In the genomic region with DNA sequence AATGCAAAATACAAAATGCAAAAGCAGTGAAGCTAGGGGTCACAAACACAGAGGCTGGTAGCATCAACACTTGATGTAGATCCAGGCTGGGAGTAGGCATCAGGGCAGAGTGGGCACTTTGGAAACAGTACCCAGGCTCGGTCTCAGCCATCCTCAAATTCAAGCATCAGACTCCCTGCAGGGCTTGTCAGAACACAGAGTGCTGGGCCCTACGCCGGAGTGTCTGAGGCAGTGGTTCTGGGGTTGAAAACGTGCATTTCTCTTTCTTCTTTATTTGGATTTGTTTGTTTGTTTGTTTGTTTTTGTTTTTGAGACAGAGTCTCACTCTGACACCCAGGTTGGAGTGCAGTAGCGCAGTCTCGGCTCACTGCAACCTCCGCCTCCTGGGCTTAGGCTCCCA, we compare ENCODE assay signal across 3 cellular contexts.
TF ChIP-seq lines count a peak whose summit lies in the region.

No MANE protein-coding gene starts in this region.

TF ChIP-seq in SK-N-SH, 30 proteins besides CTCF, POLR2A, EP300 and RAD21 (continues in another document):
- TF ChIP-seq, protein P1, sequence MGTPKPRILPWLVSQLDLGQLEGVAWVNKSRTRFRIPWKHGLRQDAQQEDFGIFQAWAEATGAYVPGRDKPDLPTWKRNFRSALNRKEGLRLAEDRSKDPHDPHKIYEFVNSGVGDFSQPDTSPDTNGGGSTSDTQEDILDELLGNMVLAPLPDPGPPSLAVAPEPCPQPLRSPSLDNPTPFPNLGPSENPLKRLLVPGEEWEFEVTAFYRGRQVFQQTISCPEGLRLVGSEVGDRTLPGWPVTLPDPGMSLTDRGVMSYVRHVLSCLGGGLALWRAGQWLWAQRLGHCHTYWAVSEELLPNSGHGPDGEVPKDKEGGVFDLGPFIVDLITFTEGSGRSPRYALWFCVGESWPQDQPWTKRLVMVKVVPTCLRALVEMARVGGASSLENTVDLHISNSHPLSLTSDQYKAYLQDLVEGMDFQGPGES (IDR thresholded peaks at IDR 0.05; ENCODE audit: low read depth, low read length), result no peak
- TF ChIP-seq RFX5 (IDR thresholded peaks at IDR 0.05; ENCODE audit: low read length) (no peak), YY1 (IDR thresholded peaks at IDR 0.05; ENCODE audit: low read depth) (no peak), TAF1 (IDR thresholded peaks at IDR 0.05; ENCODE audit: borderline replicate concordance, low read depth, low read length) (no peak), SIN3A (IDR thresholded peaks at IDR 0.05; ENCODE audit: borderline replicate concordance, low read depth, low read length) (no peak), MEF2A (IDR thresholded peaks at IDR 0.05; ENCODE audit: borderline replicate concordance, low read depth) (no peak), MXI1 (IDR thresholded peaks at IDR 0.05; ENCODE audit: low read depth, low read length) (no peak), NFIC (IDR thresholded peaks at IDR 0.05; ENCODE audit: borderline replicate concordance) (no peak)
- TF ChIP-seq, protein P2, sequence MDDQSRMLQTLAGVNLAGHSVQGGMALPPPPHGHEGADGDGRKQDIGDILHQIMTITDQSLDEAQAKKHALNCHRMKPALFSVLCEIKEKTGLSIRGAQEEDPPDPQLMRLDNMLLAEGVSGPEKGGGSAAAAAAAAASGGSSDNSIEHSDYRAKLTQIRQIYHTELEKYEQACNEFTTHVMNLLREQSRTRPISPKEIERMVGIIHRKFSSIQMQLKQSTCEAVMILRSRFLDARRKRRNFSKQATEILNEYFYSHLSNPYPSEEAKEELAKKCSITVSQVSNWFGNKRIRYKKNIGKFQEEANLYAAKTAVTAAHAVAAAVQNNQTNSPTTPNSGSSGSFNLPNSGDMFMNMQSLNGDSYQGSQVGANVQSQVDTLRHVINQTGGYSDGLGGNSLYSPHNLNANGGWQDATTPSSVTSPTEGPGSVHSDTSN (IDR thresholded peaks at IDR 0.05), result no peak
- TF ChIP-seq, protein P3, sequence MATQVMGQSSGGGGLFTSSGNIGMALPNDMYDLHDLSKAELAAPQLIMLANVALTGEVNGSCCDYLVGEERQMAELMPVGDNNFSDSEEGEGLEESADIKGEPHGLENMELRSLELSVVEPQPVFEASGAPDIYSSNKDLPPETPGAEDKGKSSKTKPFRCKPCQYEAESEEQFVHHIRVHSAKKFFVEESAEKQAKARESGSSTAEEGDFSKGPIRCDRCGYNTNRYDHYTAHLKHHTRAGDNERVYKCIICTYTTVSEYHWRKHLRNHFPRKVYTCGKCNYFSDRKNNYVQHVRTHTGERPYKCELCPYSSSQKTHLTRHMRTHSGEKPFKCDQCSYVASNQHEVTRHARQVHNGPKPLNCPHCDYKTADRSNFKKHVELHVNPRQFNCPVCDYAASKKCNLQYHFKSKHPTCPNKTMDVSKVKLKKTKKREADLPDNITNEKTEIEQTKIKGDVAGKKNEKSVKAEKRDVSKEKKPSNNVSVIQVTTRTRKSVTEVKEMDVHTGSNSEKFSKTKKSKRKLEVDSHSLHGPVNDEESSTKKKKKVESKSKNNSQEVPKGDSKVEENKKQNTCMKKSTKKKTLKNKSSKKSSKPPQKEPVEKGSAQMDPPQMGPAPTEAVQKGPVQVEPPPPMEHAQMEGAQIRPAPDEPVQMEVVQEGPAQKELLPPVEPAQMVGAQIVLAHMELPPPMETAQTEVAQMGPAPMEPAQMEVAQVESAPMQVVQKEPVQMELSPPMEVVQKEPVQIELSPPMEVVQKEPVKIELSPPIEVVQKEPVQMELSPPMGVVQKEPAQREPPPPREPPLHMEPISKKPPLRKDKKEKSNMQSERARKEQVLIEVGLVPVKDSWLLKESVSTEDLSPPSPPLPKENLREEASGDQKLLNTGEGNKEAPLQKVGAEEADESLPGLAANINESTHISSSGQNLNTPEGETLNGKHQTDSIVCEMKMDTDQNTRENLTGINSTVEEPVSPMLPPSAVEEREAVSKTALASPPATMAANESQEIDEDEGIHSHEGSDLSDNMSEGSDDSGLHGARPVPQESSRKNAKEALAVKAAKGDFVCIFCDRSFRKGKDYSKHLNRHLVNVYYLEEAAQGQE (IDR thresholded peaks at IDR 0.05; ENCODE audit: low read depth, low read length), result no peak
- TF ChIP-seq, protein P4, sequence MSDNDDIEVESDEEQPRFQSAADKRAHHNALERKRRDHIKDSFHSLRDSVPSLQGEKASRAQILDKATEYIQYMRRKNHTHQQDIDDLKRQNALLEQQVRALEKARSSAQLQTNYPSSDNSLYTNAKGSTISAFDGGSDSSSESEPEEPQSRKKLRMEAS (IDR thresholded peaks at IDR 0.05; ENCODE audit: low read depth), result no peak

TF ChIP-seq in SK-N-SH treated with all-trans-retinoic acid at 6 μM for 48 hours, 23 proteins besides CTCF, POLR2A, EP300 and RAD21 (continued from another document):
- TF ChIP-seq, protein P5, sequence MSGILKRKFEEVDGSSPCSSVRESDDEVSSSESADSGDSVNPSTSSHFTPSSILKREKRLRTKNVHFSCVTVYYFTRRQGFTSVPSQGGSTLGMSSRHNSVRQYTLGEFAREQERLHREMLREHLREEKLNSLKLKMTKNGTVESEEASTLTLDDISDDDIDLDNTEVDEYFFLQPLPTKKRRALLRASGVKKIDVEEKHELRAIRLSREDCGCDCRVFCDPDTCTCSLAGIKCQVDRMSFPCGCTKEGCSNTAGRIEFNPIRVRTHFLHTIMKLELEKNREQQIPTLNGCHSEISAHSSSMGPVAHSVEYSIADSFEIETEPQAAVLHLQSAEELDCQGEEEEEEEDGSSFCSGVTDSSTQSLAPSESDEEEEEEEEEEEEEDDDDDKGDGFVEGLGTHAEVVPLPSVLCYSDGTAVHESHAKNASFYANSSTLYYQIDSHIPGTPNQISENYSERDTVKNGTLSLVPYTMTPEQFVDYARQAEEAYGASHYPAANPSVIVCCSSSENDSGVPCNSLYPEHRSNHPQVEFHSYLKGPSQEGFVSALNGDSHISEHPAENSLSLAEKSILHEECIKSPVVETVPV (CRISPR knock-in tag; IDR thresholded peaks at IDR 0.05), result no peak
- no peak for TF ChIP-seq OSR1 (CRISPR knock-in tag; IDR thresholded peaks at IDR 0.05)
- no peak for TF ChIP-seq PPARA (CRISPR knock-in tag; IDR thresholded peaks at IDR 0.05; ENCODE audit: borderline replicate concordance)
- no peak for TF ChIP-seq ZNF565 (CRISPR knock-in tag; conservative IDR thresholded peaks at IDR 0.05; ENCODE audit: low read depth)

TF ChIP-seq in GM23338, 12 proteins besides CTCF, POLR2A, EP300 and RAD21 (continued from another document):
- TF ChIP-seq, protein P3 (IDR thresholded peaks at IDR 0.05; ENCODE audit: unreplicated experiment), result no peak
- TF ChIP-seq, protein P6, sequence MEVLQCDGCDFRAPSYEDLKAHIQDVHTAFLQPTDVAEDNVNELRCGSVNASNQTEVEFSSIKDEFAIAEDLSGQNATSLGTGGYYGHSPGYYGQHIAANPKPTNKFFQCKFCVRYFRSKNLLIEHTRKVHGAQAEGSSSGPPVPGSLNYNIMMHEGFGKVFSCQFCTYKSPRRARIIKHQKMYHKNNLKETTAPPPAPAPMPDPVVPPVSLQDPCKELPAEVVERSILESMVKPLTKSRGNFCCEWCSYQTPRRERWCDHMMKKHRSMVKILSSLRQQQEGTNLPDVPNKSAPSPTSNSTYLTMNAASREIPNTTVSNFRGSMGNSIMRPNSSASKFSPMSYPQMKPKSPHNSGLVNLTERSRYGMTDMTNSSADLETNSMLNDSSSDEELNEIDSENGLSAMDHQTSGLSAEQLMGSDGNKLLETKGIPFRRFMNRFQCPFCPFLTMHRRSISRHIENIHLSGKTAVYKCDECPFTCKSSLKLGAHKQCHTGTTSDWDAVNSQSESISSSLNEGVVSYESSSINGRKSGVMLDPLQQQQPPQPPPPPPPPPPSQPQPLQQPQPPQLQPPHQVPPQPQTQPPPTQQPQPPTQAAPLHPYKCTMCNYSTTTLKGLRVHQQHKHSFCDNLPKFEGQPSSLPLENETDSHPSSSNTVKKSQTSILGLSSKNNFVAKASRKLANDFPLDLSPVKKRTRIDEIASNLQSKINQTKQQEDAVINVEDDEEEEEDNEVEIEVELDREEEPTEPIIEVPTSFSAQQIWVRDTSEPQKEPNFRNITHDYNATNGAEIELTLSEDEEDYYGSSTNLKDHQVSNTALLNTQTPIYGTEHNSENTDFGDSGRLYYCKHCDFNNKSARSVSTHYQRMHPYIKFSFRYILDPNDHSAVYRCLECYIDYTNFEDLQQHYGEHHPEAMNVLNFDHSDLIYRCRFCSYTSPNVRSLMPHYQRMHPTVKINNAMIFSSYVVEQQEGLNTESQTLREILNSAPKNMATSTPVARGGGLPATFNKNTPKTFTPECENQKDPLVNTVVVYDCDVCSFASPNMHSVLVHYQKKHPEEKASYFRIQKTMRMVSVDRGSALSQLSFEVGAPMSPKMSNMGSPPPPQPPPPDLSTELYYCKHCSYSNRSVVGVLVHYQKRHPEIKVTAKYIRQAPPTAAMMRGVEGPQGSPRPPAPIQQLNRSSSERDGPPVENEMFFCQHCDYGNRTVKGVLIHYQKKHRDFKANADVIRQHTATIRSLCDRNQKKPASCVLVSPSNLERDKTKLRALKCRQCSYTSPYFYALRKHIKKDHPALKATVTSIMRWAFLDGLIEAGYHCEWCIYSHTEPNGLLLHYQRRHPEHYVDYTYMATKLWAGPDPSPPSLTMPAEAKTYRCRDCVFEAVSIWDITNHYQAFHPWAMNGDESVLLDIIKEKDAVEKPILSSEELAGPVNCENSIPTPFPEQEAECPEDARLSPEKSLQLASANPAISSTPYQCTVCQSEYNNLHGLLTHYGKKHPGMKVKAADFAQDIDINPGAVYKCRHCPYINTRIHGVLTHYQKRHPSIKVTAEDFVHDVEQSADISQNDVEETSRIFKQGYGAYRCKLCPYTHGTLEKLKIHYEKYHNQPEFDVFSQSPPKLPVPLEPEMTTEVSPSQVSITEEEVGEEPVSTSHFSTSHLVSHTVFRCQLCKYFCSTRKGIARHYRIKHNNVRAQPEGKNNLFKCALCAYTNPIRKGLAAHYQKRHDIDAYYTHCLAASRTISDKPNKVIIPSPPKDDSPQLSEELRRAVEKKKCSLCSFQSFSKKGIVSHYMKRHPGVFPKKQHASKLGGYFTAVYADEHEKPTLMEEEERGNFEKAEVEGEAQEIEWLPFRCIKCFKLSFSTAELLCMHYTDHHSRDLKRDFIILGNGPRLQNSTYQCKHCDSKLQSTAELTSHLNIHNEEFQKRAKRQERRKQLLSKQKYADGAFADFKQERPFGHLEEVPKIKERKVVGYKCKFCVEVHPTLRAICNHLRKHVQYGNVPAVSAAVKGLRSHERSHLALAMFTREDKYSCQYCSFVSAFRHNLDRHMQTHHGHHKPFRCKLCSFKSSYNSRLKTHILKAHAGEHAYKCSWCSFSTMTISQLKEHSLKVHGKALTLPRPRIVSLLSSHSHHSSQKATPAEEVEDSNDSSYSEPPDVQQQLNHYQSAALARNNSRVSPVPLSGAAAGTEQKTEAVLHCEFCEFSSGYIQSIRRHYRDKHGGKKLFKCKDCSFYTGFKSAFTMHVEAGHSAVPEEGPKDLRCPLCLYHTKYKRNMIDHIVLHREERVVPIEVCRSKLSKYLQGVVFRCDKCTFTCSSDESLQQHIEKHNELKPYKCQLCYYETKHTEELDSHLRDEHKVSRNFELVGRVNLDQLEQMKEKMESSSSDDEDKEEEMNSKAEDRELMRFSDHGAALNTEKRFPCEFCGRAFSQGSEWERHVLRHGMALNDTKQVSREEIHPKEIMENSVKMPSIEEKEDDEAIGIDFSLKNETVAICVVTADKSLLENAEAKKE (CRISPR knock-in tag; IDR thresholded peaks at IDR 0.05), result no peak
- TF ChIP-seq POLR2AphosphoS5 (IDR thresholded peaks at IDR 0.05; ENCODE audit: low read depth) (no peak), JUNB (IDR thresholded peaks at IDR 0.05; ENCODE audit: unreplicated experiment) (no peak), CREB1 (CRISPR knock-in tag; IDR thresholded peaks at IDR 0.05; ENCODE audit: low read depth) (no peak), NANOG (IDR thresholded peaks at IDR 0.05; ENCODE audit: borderline replicate concordance) (no peak), STAT1 (IDR thresholded peaks at IDR 0.05; ENCODE audit: unreplicated experiment) (no peak), ZNF114 (CRISPR knock-in tag; IDR thresholded peaks at IDR 0.05) (no peak), EZH2 (IDR thresholded peaks at IDR 0.05; ENCODE audit: low read depth, unreplicated experiment) (no peak), ZNF331 (CRISPR knock-in tag; IDR thresholded peaks at IDR 0.05; ENCODE audit: low read depth) (no peak)
- TF ChIP-seq, protein P7, sequence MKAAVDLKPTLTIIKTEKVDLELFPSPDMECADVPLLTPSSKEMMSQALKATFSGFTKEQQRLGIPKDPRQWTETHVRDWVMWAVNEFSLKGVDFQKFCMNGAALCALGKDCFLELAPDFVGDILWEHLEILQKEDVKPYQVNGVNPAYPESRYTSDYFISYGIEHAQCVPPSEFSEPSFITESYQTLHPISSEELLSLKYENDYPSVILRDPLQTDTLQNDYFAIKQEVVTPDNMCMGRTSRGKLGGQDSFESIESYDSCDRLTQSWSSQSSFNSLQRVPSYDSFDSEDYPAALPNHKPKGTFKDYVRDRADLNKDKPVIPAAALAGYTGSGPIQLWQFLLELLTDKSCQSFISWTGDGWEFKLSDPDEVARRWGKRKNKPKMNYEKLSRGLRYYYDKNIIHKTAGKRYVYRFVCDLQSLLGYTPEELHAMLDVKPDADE (IDR thresholded peaks at IDR 0.05), result no peak
